Comparison of ENCODE assay signal across 27 cellular contexts in genomic region chr14:71373773-71374172, GRCh38. TPM values are rescaled to one million over a fixed set of nuclear protein-coding genes. Genes with fewer than 3 reads are reported as not detected.
DNase-seq lines count a peak whose midpoint lies in the region; ATAC-seq and TF ChIP-seq lines count a peak whose summit lies in the region.
"Had no signal": no experiment of that assay in that cellular context is flagged by ENCODE, and none has a peak within 500 bp of the region (broad histone marks: within the 10 kb centered on the region; RNA-seq: fewer than 3 reads in every experiment).

No MANE protein-coding gene starts in this region.

- H3K9me3 Mint-ChIP-seq in MCF 10A (ENCODE audit: unreplicated experiment) (no peaks in the 10 kb centered on the region), endothelial cell (ENCODE audit: unreplicated experiment) (peaks cover 7% of the 10 kb centered on the region)
- no peaks in the 10 kb centered on the region for H3K9me3 Mint-ChIP-seq in dendritic cell treated with granulocyte-macrophage colony-stimulating factor and Interleukin-4, amounts not matched to agents 40 ng/mL and 50 ng/mL, for 4 days
- H3K9me3 Mint-ChIP-seq: memory B cell had no signal

- H3K4me3 Mint-ChIP-seq in MCF 10A (ENCODE audit: unreplicated experiment) (no peak overlapping the region), endothelial cell (ENCODE audit: unreplicated experiment) (no peak overlapping the region)
- no peak overlapping the region for H3K4me3 Mint-ChIP-seq in dendritic cell treated with granulocyte-macrophage colony-stimulating factor and Interleukin-4, amounts not matched to agents 40 ng/mL and 50 ng/mL, for 4 days
- H3K4me3 Mint-ChIP-seq: brain, memory B cell, neural progenitor cell had no signal

- CTCF ChIA-PET in MCF 10A (lab: Yijun Ruan, JAX) = interaction anchor here (0.6 to 1.1 kb wide), 5 partner anchors 42 to 629 kb away, joined by 3 to 4 read pairs (median 3); no protein-coding TSS in a partner anchor

- no peak for TF ChIP-seq POLR2A in breast epithelium (IDR thresholded peaks at IDR 0.05)

- ATAC-seq in RWPE2 (ENCODE audit: low read depth) = no peak
- no peak for ATAC-seq in GM21526 (IDR thresholded peaks at IDR 0.05; ENCODE audit: low FRiP score, unreplicated experiment)
- ATAC-seq in HG03378 (IDR thresholded peaks at IDR 0.05; ENCODE audit: unreplicated experiment) = no peak
- ATAC-seq: left cardiac atrium; Panc1; stimulated activated naive CD8-positive, alpha-beta T cell treated with anti-CD3 and anti-CD28 coated beads, Interleukin-15, Interleukin-2, amounts not matched to agents 100 U/mL and 50 U/mL, for 24 hours had no signal

- H3K27ac Mint-ChIP-seq in MCF 10A (ENCODE audit: low read depth, unreplicated experiment) (peak overlapping the region; percentile 95), endothelial cell (ENCODE audit: unreplicated experiment) (no peak overlapping the region)
- H3K27ac Mint-ChIP-seq in dendritic cell treated with granulocyte-macrophage colony-stimulating factor and Interleukin-4, amounts not matched to agents 40 ng/mL and 50 ng/mL, for 4 days = peak overlapping the region; percentile 66
- H3K27ac Mint-ChIP-seq: brain, memory B cell, neural progenitor cell had no signal

- H3K27me3 Mint-ChIP-seq in MCF 10A (ENCODE audit: insufficient read depth, unreplicated experiment) = no peaks in the 10 kb centered on the region
- H3K27me3 Mint-ChIP-seq in dendritic cell treated with granulocyte-macrophage colony-stimulating factor and Interleukin-4, amounts not matched to agents 40 ng/mL and 50 ng/mL, for 4 days = no peaks in the 10 kb centered on the region
- H3K27me3 Mint-ChIP-seq in endothelial cell (ENCODE audit: unreplicated experiment) = no peaks in the 10 kb centered on the region
- H3K27me3 Mint-ChIP-seq: brain, memory B cell had no signal

- H3K9me3 ChIP-seq in breast epithelium (no peaks in the 10 kb centered on the region), RWPE2 (ENCODE audit: severe bottlenecking) (no peaks in the 10 kb centered on the region), tibial artery (no peaks in the 10 kb centered on the region)
- H3K9me3 ChIP-seq: HAP-1, right atrium auricular region, vagina had no signal

- H3K4me1 Mint-ChIP-seq in MCF 10A (ENCODE audit: insufficient read depth, unreplicated experiment) (peaks cover 20% of the 10 kb centered on the region), endothelial cell (ENCODE audit: unreplicated experiment) (peaks cover 14% of the 10 kb centered on the region)
- peaks cover 33% of the 10 kb centered on the region for H3K4me1 Mint-ChIP-seq in dendritic cell treated with granulocyte-macrophage colony-stimulating factor and Interleukin-4, amounts not matched to agents 40 ng/mL and 50 ng/mL, for 4 days (ENCODE audit: low read depth)
- H3K4me1 Mint-ChIP-seq: neural progenitor cell had no signal

- H3K4me3 ChIP-seq in breast epithelium (no peak overlapping the region), RWPE2 (ENCODE audit: severe bottlenecking) (no peak overlapping the region), tibial artery (no peak overlapping the region)
- H3K4me3 ChIP-seq: BLaER1, HAP-1, hepatocyte, neural progenitor cell, right atrium auricular region, smooth muscle cell, vagina had no signal

- peak overlapping the region in 1 of 2 donors; percentile 68 for H3K27ac ChIP-seq in breast epithelium
- H3K27ac ChIP-seq in RWPE2 (ENCODE audit: poor library complexity, severe bottlenecking) = peak overlapping the region; percentile 100
- H3K27ac ChIP-seq in tibial artery = peak overlapping the region; percentile 29 to 67
- H3K27ac ChIP-seq: BLaER1, neural progenitor cell, right atrium auricular region, vagina had no signal

- H3K27me3 ChIP-seq in breast epithelium = no peaks in the 10 kb centered on the region
- no peaks in the 10 kb centered on the region for H3K27me3 ChIP-seq in RWPE2 (ENCODE audit: insufficient read depth, poor library complexity, severe bottlenecking)
- H3K27me3 ChIP-seq in tibial artery = no peaks in the 10 kb centered on the region
- H3K27me3 ChIP-seq: BLaER1, hepatocyte, neural progenitor cell, right atrium auricular region, vagina had no signal

- H3K36me3 ChIP-seq in breast epithelium (no peaks in the 10 kb centered on the region), RWPE2 (ENCODE audit: low read depth) (peaks cover 10% of the 10 kb centered on the region; the same call in 1 of the 2 replicates), tibial artery (no peaks in the 10 kb centered on the region)
- H3K36me3 ChIP-seq: BLaER1, HAP-1, right atrium auricular region, vagina had no signal

- POLR2A ChIA-PET in MCF 10A (lab: Yijun Ruan, JAX) = interaction anchor here (0.7 to 3.2 kb wide), 12 partner anchors 11 to 366 kb away, joined by 3 to 30 read pairs (median 5); partner anchors contain the start of gene SIPA1L1

- H3K4me1 ChIP-seq in breast epithelium (no peaks in the 10 kb centered on the region), RWPE2 (ENCODE audit: insufficient read depth, poor library complexity, severe bottlenecking) (peaks cover 45% of the 10 kb centered on the region), tibial artery (peaks cover 0 to 38% (median 22%) of the 10 kb centered on the region in 4 donors)
- H3K4me1 ChIP-seq: BLaER1, neural progenitor cell, right atrium auricular region, vagina had no signal

- intact Hi-C loops in MCF 10A (cut with micrococcal nuclease) = loop anchor here (5.0 kb wide), 1 partner anchor 51 kb away; the partner anchor contains the start of gene SIPA1L1
- intact Hi-C loops in breast epithelium (cut with DNase I; ENCODE audit: low total_unique reads) = no loop called here
- intact Hi-C loops in dendritic cell treated with granulocyte-macrophage colony-stimulating factor and Interleukin-4, amounts not matched to agents 40 ng/mL and 50 ng/mL, for 4 days (cut with micrococcal nuclease) = no loop called here
- intact Hi-C loops in tibial artery (cut with DNase I; ENCODE audit: low total_unique reads) = no loop called here

- TF ChIP-seq CTCF in MCF 10A (IDR thresholded peaks at IDR 0.05; ENCODE audit: unreplicated experiment) (no peak), breast epithelium (IDR thresholded peaks at IDR 0.05) (no peak), RWPE2 (IDR thresholded peaks at IDR 0.05; ENCODE audit: poor library complexity, severe bottlenecking) (no peak), tibial artery (IDR thresholded peaks at IDR 0.05) (no peak), endothelial cell (IDR thresholded peaks at IDR 0.05; ENCODE audit: unreplicated experiment) (no peak)

- BruUV-seq in MCF 10A (replicated peaks; lab: Mats Ljungman, UMichigan) = no TSS peak

- DNase-seq in MCF 10A (ENCODE audit: unreplicated experiment) (no peak), breast epithelium (ENCODE audit: low spot score in 2 of 2) (no peak), RWPE2 (ENCODE audit: low spot score) (no peak), tibial artery (no peak), endothelial cell (ENCODE audit: low spot score) (no peak)
- DNase-seq: activated gamma-delta T cell treated with Interleukin-2 at 50 U/mL for 16 hours; activated T-cell treated with anti-CD3 and anti-CD28 coated beads, Interleukin-2, amount 50 U/mL, for 1 hour; Karpas-422; left cardiac atrium; NCI-H1417 treated with DMSO at 0.1 percent for 48 hours; NCI-H2029 treated with DMSO at 0.1 percent for 48 hours; NCI-H2227 treated with DMSO at 0.1 percent for 48 hours; SHP77 treated with DMSO at 0.1 percent for 48 hours; stimulated activated naive CD8-positive, alpha-beta T cell treated with anti-CD3 and anti-CD28 coated beads, Interleukin-15, Interleukin-2, amounts not matched to agents 100 U/mL and 50 U/mL, for 24 hours had no signal

- H3K36me3 Mint-ChIP-seq in MCF 10A (ENCODE audit: insufficient read depth, unreplicated experiment) (peaks cover 11% of the 10 kb centered on the region), endothelial cell (ENCODE audit: low read depth, unreplicated experiment) (peaks cover 13% of the 10 kb centered on the region)
- peaks cover 17% of the 10 kb centered on the region for H3K36me3 Mint-ChIP-seq in dendritic cell treated with granulocyte-macrophage colony-stimulating factor and Interleukin-4, amounts not matched to agents 40 ng/mL and 50 ng/mL, for 4 days (ENCODE audit: low read depth)

RNA-seq across cellular contexts. Expression of gene SIPA1L1, which starts 53.5 kb away (rescaled TPM):
- total RNA-seq in MCF 10A (2022) (58.1 and 69.7 TPM in 2 replicates), breast epithelium (10 to 100 TPM; 15.4 to 65.9 (median 39.7) TPM), endothelial cell (ENCODE audit: unreplicated experiment) (79.1 TPM)
